In the genomic region with DNA sequence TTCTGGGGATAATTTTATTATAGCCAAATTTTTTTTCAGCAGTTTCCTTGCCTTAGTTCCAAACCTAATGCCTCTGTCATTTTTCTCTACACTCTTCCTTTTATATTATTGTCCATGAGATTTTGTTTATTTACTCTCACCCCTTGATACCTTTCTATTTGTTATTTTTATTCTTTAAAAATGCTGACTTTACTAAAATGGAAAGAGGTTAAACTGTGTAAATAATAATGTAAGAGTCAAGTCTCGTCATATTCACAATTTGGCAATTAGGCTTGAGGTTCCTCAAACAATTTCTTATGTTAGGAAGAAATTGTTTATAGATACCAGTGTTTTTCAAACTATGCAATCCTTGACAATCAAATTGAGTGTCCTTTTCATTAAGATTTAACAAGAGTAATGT, we compare ENCODE assay signal across 26 cellular contexts.
"Had no signal": no experiment of that assay in that cellular context is flagged by ENCODE, and none has a peak within 500 bp of the region (broad histone marks: within the 10 kb centered on the region; RNA-seq: fewer than 3 reads in every experiment).

No MANE protein-coding gene starts in this region.

- H3K4me3 ChIP-seq: PC-9, Peyer's patch, SJSA1, SK-N-MC had no signal

- H2AFZ ChIP-seq: PC-9 had no signal

- H3K4me1 ChIP-seq: Peyer's patch, SJSA1 had no signal

- H3K9me3 ChIP-seq: SJSA1 had no signal

- H3K27me3 ChIP-seq: Peyer's patch, SJSA1 had no signal

- H3K4me2 ChIP-seq: PC-9 had no signal

- H3K27ac ChIP-seq: PC-9, Peyer's patch, SJSA1 had no signal

- H3K36me3 ChIP-seq: Peyer's patch, SJSA1 had no signal

- DNase-seq: Kasumi-1; KG1; MM.1S; NCI-H1092 treated with DMSO at 0.1 percent for 48 hours; NCI-H1417 treated with DMSO at 0.1 percent for 48 hours; NCI-H187; NCI-H2029; NCI-H2081 treated with DMSO at 0.1 percent for 48 hours; NCI-H2171; NCI-H226; NCI-H446; NCI-H510A; NCI-H524 treated with DMSO at 0.1 percent for 48 hours; NCI-H69; NCI-H774; NK-92 treated with Interleukin-12 subunit alpha and Interleukin-12 subunit beta, amount 100 ng/mL, for 24 hours; OCI-M1; PC-9; Peyer's patch; Right ventricle myocardium superior; RPMI8226; SIG-M5; SW 1271; T-cell had no signal

- ATAC-seq: T-cell had no signal
